In the genomic region with DNA sequence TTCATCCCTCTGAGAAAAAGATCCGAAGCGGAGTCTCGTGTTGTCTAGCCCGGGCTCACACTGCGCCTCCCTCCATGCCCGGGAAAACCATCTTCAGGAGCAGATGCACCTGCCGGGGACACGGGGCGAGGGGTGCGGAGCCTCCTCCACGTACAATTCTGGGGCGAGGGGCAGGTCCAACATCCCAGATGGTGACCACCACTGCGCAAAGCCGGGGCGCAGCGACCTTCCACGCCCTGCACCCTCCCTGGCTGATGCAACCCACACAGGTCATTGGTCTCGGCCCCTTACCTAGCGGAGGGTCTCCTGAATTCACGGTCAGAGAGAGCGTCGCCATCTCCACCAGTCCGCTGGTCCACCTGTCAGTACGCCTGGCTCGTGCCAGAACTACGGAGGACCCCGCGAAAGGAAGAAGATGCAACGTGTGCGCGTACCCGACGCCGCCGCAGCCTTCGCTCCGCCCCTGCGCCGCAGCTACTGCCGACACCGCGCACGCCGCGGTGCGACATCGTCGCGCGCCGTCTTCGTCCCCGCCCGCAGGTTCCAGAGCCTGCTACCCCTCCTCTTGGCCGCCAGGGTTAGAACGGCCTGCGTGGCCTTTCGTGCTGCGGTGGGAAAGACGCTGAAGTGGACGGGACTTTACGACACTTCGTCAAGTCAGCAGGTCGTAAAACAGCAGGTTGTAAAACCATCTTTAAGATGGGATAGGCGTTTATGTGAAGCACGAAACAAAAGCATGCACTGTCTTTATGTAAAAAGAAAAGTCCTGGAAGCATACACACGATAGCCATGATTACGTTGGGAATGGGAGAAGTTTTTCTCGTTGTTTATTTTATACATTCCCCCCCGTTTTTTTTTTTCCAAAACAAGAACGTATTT, we compare ENCODE assay signal across 1 cellular context.
A peak's percentile ranks its signal among the peaks of the same experiment; 100 is the strongest.
TF ChIP-seq lines count a peak whose summit lies in the region.

Gene EPRS1 (minus strand): TSS at position 454 of the 879 bp plus-strand sequence. CDS start 117 bp downstream, at position 337.

TF ChIP-seq in HepG2, 621 proteins besides CTCF, POLR2A, EP300 and RAD21 (continued from another document and continues in another):
- TF ChIP-seq, protein P1, sequence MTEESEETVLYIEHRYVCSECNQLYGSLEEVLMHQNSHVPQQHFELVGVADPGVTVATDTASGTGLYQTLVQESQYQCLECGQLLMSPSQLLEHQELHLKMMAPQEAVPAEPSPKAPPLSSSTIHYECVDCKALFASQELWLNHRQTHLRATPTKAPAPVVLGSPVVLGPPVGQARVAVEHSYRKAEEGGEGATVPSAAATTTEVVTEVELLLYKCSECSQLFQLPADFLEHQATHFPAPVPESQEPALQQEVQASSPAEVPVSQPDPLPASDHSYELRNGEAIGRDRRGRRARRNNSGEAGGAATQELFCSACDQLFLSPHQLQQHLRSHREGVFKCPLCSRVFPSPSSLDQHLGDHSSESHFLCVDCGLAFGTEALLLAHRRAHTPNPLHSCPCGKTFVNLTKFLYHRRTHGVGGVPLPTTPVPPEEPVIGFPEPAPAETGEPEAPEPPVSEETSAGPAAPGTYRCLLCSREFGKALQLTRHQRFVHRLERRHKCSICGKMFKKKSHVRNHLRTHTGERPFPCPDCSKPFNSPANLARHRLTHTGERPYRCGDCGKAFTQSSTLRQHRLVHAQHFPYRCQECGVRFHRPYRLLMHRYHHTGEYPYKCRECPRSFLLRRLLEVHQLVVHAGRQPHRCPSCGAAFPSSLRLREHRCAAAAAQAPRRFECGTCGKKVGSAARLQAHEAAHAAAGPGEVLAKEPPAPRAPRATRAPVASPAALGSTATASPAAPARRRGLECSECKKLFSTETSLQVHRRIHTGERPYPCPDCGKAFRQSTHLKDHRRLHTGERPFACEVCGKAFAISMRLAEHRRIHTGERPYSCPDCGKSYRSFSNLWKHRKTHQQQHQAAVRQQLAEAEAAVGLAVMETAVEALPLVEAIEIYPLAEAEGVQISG (CRISPR knock-in tag; IDR thresholded peaks at IDR 0.05) = peak; percentile 93
- peak; percentile 98 for TF ChIP-seq SPEN (CRISPR knock-in tag; IDR thresholded peaks at IDR 0.05; ENCODE audit: low read depth)
- TF ChIP-seq FIP1L1 (IDR thresholded peaks at IDR 0.05; ENCODE audit: borderline replicate concordance, insufficient read depth, low read depth, low read length) = no peak
- no peak for TF ChIP-seq SMARCC2 (IDR thresholded peaks at IDR 0.05)
- no peak for TF ChIP-seq ZNF468 (CRISPR knock-in tag; IDR thresholded peaks at IDR 0.05)
- peak; percentile 26; the same call in 1 of the 2 replicates for TF ChIP-seq ZNF143 (CRISPR knock-in tag; IDR thresholded peaks at IDR 0.05)
- TF ChIP-seq PAX8 (CRISPR knock-in tag; IDR thresholded peaks at IDR 0.05; ENCODE audit: borderline replicate concordance) = no peak
- TF ChIP-seq, protein P2, sequence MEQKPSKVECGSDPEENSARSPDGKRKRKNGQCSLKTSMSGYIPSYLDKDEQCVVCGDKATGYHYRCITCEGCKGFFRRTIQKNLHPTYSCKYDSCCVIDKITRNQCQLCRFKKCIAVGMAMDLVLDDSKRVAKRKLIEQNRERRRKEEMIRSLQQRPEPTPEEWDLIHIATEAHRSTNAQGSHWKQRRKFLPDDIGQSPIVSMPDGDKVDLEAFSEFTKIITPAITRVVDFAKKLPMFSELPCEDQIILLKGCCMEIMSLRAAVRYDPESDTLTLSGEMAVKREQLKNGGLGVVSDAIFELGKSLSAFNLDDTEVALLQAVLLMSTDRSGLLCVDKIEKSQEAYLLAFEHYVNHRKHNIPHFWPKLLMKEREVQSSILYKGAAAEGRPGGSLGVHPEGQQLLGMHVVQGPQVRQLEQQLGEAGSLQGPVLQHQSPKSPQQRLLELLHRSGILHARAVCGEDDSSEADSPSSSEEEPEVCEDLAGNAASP (CRISPR knock-in tag; IDR thresholded peaks at IDR 0.05; ENCODE audit: borderline replicate concordance) = peak; percentile 48; the same call in 1 of the 2 replicates
- TF ChIP-seq KDM4B (CRISPR knock-in tag; IDR thresholded peaks at IDR 0.05) = peak; percentile 64; the same call in 1 of the 2 replicates
- TF ChIP-seq POLR2G (IDR thresholded peaks at IDR 0.05; ENCODE audit: low read depth, low read length) = peak; percentile 83
- TF ChIP-seq TBL1XR1 (IDR thresholded peaks at IDR 0.05; ENCODE audit: borderline replicate concordance, low read length, partially characterized antibody) = no peak
- no peak for TF ChIP-seq MBNL3 (CRISPR knock-in tag; conservative IDR thresholded peaks at IDR 0.05)
- peak; percentile 95 for TF ChIP-seq POGZ (CRISPR knock-in tag; IDR thresholded peaks at IDR 0.05)
- no peak for TF ChIP-seq MLLT10 (CRISPR knock-in tag; IDR thresholded peaks at IDR 0.05)
- TF ChIP-seq ZNF644 (CRISPR knock-in tag; IDR thresholded peaks at IDR 0.05; ENCODE audit: low read depth) = no peak
- no peak for TF ChIP-seq ZNF720 (CRISPR knock-in tag; IDR thresholded peaks at IDR 0.05)
- TF ChIP-seq DNMT1 (CRISPR knock-in tag; IDR thresholded peaks at IDR 0.05) = peak; percentile 64; the same call in 1 of the 2 replicates
- TF ChIP-seq CREB1 (IDR thresholded peaks at IDR 0.05) = peak; percentile 91
- TF ChIP-seq CREB1 (CRISPR knock-in tag; IDR thresholded peaks at IDR 0.05) = peak; percentile 85
- TF ChIP-seq HOXA7 (CRISPR knock-in tag; IDR thresholded peaks at IDR 0.05) = no peak
- TF ChIP-seq, protein P3, sequence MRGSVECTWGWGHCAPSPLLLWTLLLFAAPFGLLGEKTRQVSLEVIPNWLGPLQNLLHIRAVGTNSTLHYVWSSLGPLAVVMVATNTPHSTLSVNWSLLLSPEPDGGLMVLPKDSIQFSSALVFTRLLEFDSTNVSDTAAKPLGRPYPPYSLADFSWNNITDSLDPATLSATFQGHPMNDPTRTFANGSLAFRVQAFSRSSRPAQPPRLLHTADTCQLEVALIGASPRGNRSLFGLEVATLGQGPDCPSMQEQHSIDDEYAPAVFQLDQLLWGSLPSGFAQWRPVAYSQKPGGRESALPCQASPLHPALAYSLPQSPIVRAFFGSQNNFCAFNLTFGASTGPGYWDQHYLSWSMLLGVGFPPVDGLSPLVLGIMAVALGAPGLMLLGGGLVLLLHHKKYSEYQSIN (CRISPR knock-in tag; IDR thresholded peaks at IDR 0.05; ENCODE audit: borderline replicate concordance) = no peak
- TF ChIP-seq ZNF17 (CRISPR knock-in tag; IDR thresholded peaks at IDR 0.05) = no peak
- TF ChIP-seq ETV6 (CRISPR knock-in tag; conservative IDR thresholded peaks at IDR 0.05) = no peak; the same call in 1 of the 2 replicates
- TF ChIP-seq KAT2B (IDR thresholded peaks at IDR 0.05; ENCODE audit: borderline replicate concordance, low read depth, low read length) = no peak
- TF ChIP-seq ZNF597 (CRISPR knock-in tag; IDR thresholded peaks at IDR 0.05) = no peak
- TF ChIP-seq SP1 (IDR thresholded peaks at IDR 0.05) = no peak
- TF ChIP-seq SP1 (CRISPR knock-in tag; IDR thresholded peaks at IDR 0.05) = peak; percentile 65; the same call in 1 of the 2 replicates
- peak; percentile 98 for TF ChIP-seq KAT8 (CRISPR knock-in tag; IDR thresholded peaks at IDR 0.05)
- TF ChIP-seq ZNF672 (CRISPR knock-in tag; IDR thresholded peaks at IDR 0.05) = peak; percentile 80; the same call in 1 of the 2 replicates
- TF ChIP-seq NONO (IDR thresholded peaks at IDR 0.05) = no peak
- peak; percentile 100 for TF ChIP-seq NONO (CRISPR knock-in tag; conservative IDR thresholded peaks at IDR 0.05)
- TF ChIP-seq ARNT2 (CRISPR knock-in tag; IDR thresholded peaks at IDR 0.05; ENCODE audit: low read depth) = peak; percentile 82
- TF ChIP-seq, protein P4, sequence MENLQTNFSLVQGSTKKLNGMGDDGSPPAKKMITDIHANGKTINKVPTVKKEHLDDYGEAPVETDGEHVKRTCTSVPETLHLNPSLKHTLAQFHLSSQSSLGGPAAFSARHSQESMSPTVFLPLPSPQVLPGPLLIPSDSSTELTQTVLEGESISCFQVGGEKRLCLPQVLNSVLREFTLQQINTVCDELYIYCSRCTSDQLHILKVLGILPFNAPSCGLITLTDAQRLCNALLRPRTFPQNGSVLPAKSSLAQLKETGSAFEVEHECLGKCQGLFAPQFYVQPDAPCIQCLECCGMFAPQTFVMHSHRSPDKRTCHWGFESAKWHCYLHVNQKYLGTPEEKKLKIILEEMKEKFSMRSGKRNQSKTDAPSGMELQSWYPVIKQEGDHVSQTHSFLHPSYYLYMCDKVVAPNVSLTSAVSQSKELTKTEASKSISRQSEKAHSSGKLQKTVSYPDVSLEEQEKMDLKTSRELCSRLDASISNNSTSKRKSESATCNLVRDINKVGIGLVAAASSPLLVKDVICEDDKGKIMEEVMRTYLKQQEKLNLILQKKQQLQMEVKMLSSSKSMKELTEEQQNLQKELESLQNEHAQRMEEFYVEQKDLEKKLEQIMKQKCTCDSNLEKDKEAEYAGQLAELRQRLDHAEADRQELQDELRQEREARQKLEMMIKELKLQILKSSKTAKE (CRISPR knock-in tag; IDR thresholded peaks at IDR 0.05; ENCODE audit: borderline replicate concordance) = peak; percentile 79
- TF ChIP-seq, protein P5, sequence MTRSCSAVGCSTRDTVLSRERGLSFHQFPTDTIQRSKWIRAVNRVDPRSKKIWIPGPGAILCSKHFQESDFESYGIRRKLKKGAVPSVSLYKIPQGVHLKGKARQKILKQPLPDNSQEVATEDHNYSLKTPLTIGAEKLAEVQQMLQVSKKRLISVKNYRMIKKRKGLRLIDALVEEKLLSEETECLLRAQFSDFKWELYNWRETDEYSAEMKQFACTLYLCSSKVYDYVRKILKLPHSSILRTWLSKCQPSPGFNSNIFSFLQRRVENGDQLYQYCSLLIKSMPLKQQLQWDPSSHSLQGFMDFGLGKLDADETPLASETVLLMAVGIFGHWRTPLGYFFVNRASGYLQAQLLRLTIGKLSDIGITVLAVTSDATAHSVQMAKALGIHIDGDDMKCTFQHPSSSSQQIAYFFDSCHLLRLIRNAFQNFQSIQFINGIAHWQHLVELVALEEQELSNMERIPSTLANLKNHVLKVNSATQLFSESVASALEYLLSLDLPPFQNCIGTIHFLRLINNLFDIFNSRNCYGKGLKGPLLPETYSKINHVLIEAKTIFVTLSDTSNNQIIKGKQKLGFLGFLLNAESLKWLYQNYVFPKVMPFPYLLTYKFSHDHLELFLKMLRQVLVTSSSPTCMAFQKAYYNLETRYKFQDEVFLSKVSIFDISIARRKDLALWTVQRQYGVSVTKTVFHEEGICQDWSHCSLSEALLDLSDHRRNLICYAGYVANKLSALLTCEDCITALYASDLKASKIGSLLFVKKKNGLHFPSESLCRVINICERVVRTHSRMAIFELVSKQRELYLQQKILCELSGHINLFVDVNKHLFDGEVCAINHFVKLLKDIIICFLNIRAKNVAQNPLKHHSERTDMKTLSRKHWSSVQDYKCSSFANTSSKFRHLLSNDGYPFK (CRISPR knock-in tag; IDR thresholded peaks at IDR 0.05; ENCODE audit: borderline replicate concordance) = peak; percentile 82
- no peak; the same call in 1 of the 2 replicates for TF ChIP-seq ZNF558 (CRISPR knock-in tag; IDR thresholded peaks at IDR 0.05; ENCODE audit: borderline replicate concordance)
- TF ChIP-seq SOX13 (IDR thresholded peaks at IDR 0.05) = no peak
- TF ChIP-seq SOX13 (CRISPR knock-in tag; conservative IDR thresholded peaks at IDR 0.05 in 1 of 2, IDR thresholded peaks at IDR 0.05 in 1 of 2) = no peak; a peak in 1 of 4 replicates
- TF ChIP-seq ZNF768 (CRISPR knock-in tag; IDR thresholded peaks at IDR 0.05) = peak; percentile 29; the same call in 1 of the 2 replicates
- 0 out of 2 replicates have a peak, but pooled peaks have one; percentile 9 for TF ChIP-seq SRF (IDR thresholded peaks at IDR 0.05; ENCODE audit: low read depth, low read length)
- no peak for TF ChIP-seq FOXK2 (IDR thresholded peaks at IDR 0.05)
- TF ChIP-seq, protein P6, sequence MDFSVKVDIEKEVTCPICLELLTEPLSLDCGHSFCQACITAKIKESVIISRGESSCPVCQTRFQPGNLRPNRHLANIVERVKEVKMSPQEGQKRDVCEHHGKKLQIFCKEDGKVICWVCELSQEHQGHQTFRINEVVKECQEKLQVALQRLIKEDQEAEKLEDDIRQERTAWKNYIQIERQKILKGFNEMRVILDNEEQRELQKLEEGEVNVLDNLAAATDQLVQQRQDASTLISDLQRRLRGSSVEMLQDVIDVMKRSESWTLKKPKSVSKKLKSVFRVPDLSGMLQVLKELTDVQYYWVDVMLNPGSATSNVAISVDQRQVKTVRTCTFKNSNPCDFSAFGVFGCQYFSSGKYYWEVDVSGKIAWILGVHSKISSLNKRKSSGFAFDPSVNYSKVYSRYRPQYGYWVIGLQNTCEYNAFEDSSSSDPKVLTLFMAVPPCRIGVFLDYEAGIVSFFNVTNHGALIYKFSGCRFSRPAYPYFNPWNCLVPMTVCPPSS (IDR thresholded peaks at IDR 0.05) = no peak
- TF ChIP-seq ELF3 (CRISPR knock-in tag; IDR thresholded peaks at IDR 0.05) = peak; percentile 73
- peak; percentile 99 for TF ChIP-seq YEATS4 (CRISPR knock-in tag; IDR thresholded peaks at IDR 0.05; ENCODE audit: borderline replicate concordance)
- TF ChIP-seq ZNF724P (CRISPR knock-in tag; IDR thresholded peaks at IDR 0.05; ENCODE audit: borderline replicate concordance) = peak; percentile 65; the same call in 1 of the 2 replicates
- TF ChIP-seq XBP1 (CRISPR knock-in tag; IDR thresholded peaks at IDR 0.05) = 0 out of 2 replicates have a peak, but pooled peaks have one; percentile 61
- TF ChIP-seq ZNF281 (CRISPR knock-in tag; IDR thresholded peaks at IDR 0.05; ENCODE audit: borderline replicate concordance) = no peak; the same call in 1 of the 2 replicates
- TF ChIP-seq MAFG (CRISPR knock-in tag; IDR thresholded peaks at IDR 0.05) = no peak
- peak; percentile 95 for TF ChIP-seq RBFOX2 (IDR thresholded peaks at IDR 0.05; ENCODE audit: low read depth, low read length)
- peak; percentile 95 for TF ChIP-seq BORCS8-MEF2B (CRISPR knock-in tag; IDR thresholded peaks at IDR 0.05)
- TF ChIP-seq ZNF747 (CRISPR knock-in tag; IDR thresholded peaks at IDR 0.05; ENCODE audit: borderline replicate concordance) = peak; percentile 88
